In genomic region chr2:46499392-46499785, GRCh38 we compare ENCODE assay signal across 1 cellular context.
TF ChIP-seq lines count a peak whose summit lies in the region.

No MANE protein-coding gene starts in this region.

TF ChIP-seq in endothelial cell of umbilical vein, 7 proteins besides CTCF, POLR2A, EP300 and RAD21 (continued from another document):
- TF ChIP-seq POLR2AphosphoS5 (IDR thresholded peaks at IDR 0.05; ENCODE audit: insufficient read depth, low read depth, low read length), result no peak
- TF ChIP-seq JUN (IDR thresholded peaks at IDR 0.05; ENCODE audit: borderline replicate concordance, insufficient read depth, insufficient read length, low read depth), result no peak
- no peak for TF ChIP-seq MYC (IDR thresholded peaks at IDR 0.05; ENCODE audit: low read depth, low read length)
- TF ChIP-seq EZH2 (IDR thresholded peaks at IDR 0.05; ENCODE audit: borderline replicate concordance, low read depth, low read length, severe bottlenecking), result no peak
- TF ChIP-seq FOS (IDR thresholded peaks at IDR 0.05; ENCODE audit: borderline replicate concordance, insufficient read depth, low read length), result no peak
- no peak for TF ChIP-seq GATA2 (IDR thresholded peaks at IDR 0.05; ENCODE audit: insufficient read depth, insufficient read length, low read depth, low read length)
